Comparison of ENCODE assay signal across 10 cellular contexts in genomic region chr1:205248793-205249601, GRCh38. TPM values are rescaled to one million over a fixed set of nuclear protein-coding genes. Genes with fewer than 3 reads are reported as not detected.
DNase-seq lines count a peak whose midpoint lies in the region; ATAC-seq, FAIRE-seq and TF ChIP-seq lines count a peak whose summit lies in the region.
"Had no signal": no experiment of that assay in that cellular context is flagged by ENCODE, and none has a peak within 500 bp of the region (broad histone marks: within the 10 kb centered on the region; RNA-seq: fewer than 3 reads in every experiment).

No MANE protein-coding gene starts in this region.

- H3K27ac Mint-ChIP-seq in stimulated activated effector memory CD8-positive, alpha-beta T cell treated with anti-CD3 and anti-CD28 coated beads, Interleukin-12 subunit alpha, Interleukin-12 subunit beta, amount 100 ng/mL, for 72 hours = peak overlapping the region; percentile 81
- H3K27ac Mint-ChIP-seq in activated naive CD4-positive, alpha-beta T cell treated with anti-CD3 and anti-CD28 coated beads, Interleukin-2, amount 10 ng/mL, durations not matched to agents 7 days and 5 days = no peak overlapping the region
- H3K27ac Mint-ChIP-seq: activated CD8-positive, alpha-beta memory T cell treated with anti-CD3 and anti-CD28 coated beads, Interleukin-2, amount 10 ng/mL, durations not matched to agents 7 days and 5 days had no signal

- TF ChIP-seq POLR2A in GM12892 (IDR thresholded peaks at IDR 0.05; ENCODE audit: low read depth, low read length) = no peak

- peaks cover 6% of the 10 kb centered on the region for H3K27me3 Mint-ChIP-seq in activated naive CD4-positive, alpha-beta T cell treated with anti-CD3 and anti-CD28 coated beads, Interleukin-2, amount 10 ng/mL, durations not matched to agents 7 days and 5 days

- intact Hi-C loops in ascending aorta (cut with DNase I) = loop anchor here (1.0 kb wide), 1 partner anchor 19 kb away; no protein-coding TSS in a partner anchor

- no peak overlapping the region for H3K4me3 ChIP-seq in KMS-11 (IDR thresholded peaks at IDR 0.05; ENCODE audit: insufficient read depth, low read depth, low read length)
- H3K4me3 ChIP-seq in ascending aorta = no peak overlapping the region

- DNase-seq in ascending aorta (ENCODE audit: low spot score in 2 of 2) (peak; percentile 37 to 82), inferior parietal cortex (ENCODE audit: extremely low spot score) (peak; percentile 68), GM12892 (ENCODE audit: insufficient read length) (no peak), EL (no peak)
- no peak for DNase-seq in stimulated activated effector memory CD8-positive, alpha-beta T cell treated with anti-CD3 and anti-CD28 coated beads, Interleukin-12 subunit alpha, Interleukin-12 subunit beta, amount 100 ng/mL, for 72 hours (ENCODE audit: low spot score in 2 of 2)
- DNase-seq in activated naive CD4-positive, alpha-beta T cell treated with anti-CD3 and anti-CD28 coated beads, Interleukin-2, amount 10 ng/mL, durations not matched to agents 7 days and 5 days = no peak
- DNase-seq: activated CD8-positive, alpha-beta memory T cell treated with anti-CD3 and anti-CD28 coated beads, Interleukin-2, amount 10 ng/mL, durations not matched to agents 7 days and 5 days had no signal

- no peak overlapping the region for H3K4me3 Mint-ChIP-seq in stimulated activated effector memory CD8-positive, alpha-beta T cell treated with anti-CD3 and anti-CD28 coated beads, Interleukin-12 subunit alpha, Interleukin-12 subunit beta, amount 100 ng/mL, for 72 hours
- no peak overlapping the region for H3K4me3 Mint-ChIP-seq in activated naive CD4-positive, alpha-beta T cell treated with anti-CD3 and anti-CD28 coated beads, Interleukin-2, amount 10 ng/mL, durations not matched to agents 7 days and 5 days
- H3K4me3 Mint-ChIP-seq: activated CD8-positive, alpha-beta memory T cell treated with anti-CD3 and anti-CD28 coated beads, Interleukin-2, amount 10 ng/mL, durations not matched to agents 7 days and 5 days had no signal

- H3K27me3 ChIP-seq in KMS-11 (ENCODE audit: insufficient read depth, low read depth) (no peaks in the 10 kb centered on the region), ascending aorta (no peaks in the 10 kb centered on the region)

- no peaks in the 10 kb centered on the region; the same call in 1 of the 2 replicates for H3K79me2 ChIP-seq in KMS-11 (ENCODE audit: insufficient read depth, low read depth)

- peak overlapping the region; percentile 16; the same call in 1 of the 2 replicates for H3K9ac ChIP-seq in KMS-11

- no peaks in the 10 kb centered on the region for H3K36me3 Mint-ChIP-seq in stimulated activated effector memory CD8-positive, alpha-beta T cell treated with anti-CD3 and anti-CD28 coated beads, Interleukin-12 subunit alpha, Interleukin-12 subunit beta, amount 100 ng/mL, for 72 hours
- no peaks in the 10 kb centered on the region for H3K36me3 Mint-ChIP-seq in activated naive CD4-positive, alpha-beta T cell treated with anti-CD3 and anti-CD28 coated beads, Interleukin-2, amount 10 ng/mL, durations not matched to agents 7 days and 5 days
- H3K36me3 Mint-ChIP-seq: activated CD8-positive, alpha-beta memory T cell treated with anti-CD3 and anti-CD28 coated beads, Interleukin-2, amount 10 ng/mL, durations not matched to agents 7 days and 5 days had no signal

- no peak for ATAC-seq in stimulated activated effector memory CD8-positive, alpha-beta T cell treated with anti-CD3 and anti-CD28 coated beads, Interleukin-12 subunit alpha, Interleukin-12 subunit beta, amount 100 ng/mL, for 72 hours
- ATAC-seq in HG03095 (IDR thresholded peaks at IDR 0.05; ENCODE audit: unreplicated experiment) = no peak
- ATAC-seq: activated CD8-positive, alpha-beta memory T cell treated with anti-CD3 and anti-CD28 coated beads, Interleukin-2, amount 10 ng/mL, durations not matched to agents 7 days and 5 days had no signal

- H3K4me1 ChIP-seq in KMS-11 (ENCODE audit: low read depth, poor library complexity, severe bottlenecking) (peaks cover 96% of the 10 kb centered on the region), ascending aorta (peaks cover 25 to 44% of the 10 kb centered on the region in 2 donors)

- no peaks in the 10 kb centered on the region for H3K9me3 ChIP-seq in ascending aorta

- 0 out of 2 replicates have a peak overlapping the region, but pooled peaks have one; percentile 16 for H2AFZ ChIP-seq in KMS-11 (ENCODE audit: low read depth)

- H3K4me1 Mint-ChIP-seq in stimulated activated effector memory CD8-positive, alpha-beta T cell treated with anti-CD3 and anti-CD28 coated beads, Interleukin-12 subunit alpha, Interleukin-12 subunit beta, amount 100 ng/mL, for 72 hours = peaks cover 15% of the 10 kb centered on the region
- peaks cover 16% of the 10 kb centered on the region for H3K4me1 Mint-ChIP-seq in activated naive CD4-positive, alpha-beta T cell treated with anti-CD3 and anti-CD28 coated beads, Interleukin-2, amount 10 ng/mL, durations not matched to agents 7 days and 5 days

- FAIRE-seq in GM12892 (lab: Jason Lieb, UNC) = no peak
- FAIRE-seq: frontal cortex had no signal

- H3K4me2 ChIP-seq in KMS-11 = peak overlapping the region; percentile 86

- no peaks in the 10 kb centered on the region for H4K20me1 ChIP-seq in KMS-11 (ENCODE audit: insufficient read depth)

- no peaks in the 10 kb centered on the region for H3K9me3 Mint-ChIP-seq in stimulated activated effector memory CD8-positive, alpha-beta T cell treated with anti-CD3 and anti-CD28 coated beads, Interleukin-12 subunit alpha, Interleukin-12 subunit beta, amount 100 ng/mL, for 72 hours
- no peaks in the 10 kb centered on the region for H3K9me3 Mint-ChIP-seq in activated naive CD4-positive, alpha-beta T cell treated with anti-CD3 and anti-CD28 coated beads, Interleukin-2, amount 10 ng/mL, durations not matched to agents 7 days and 5 days

- H3K27ac ChIP-seq in KMS-11 (peak overlapping the region; percentile 60; the same call in 1 of the 2 replicates), ascending aorta (peak overlapping the region; percentile 78 to 84)

- no peak for TF ChIP-seq CTCF in KMS-11 (conservative IDR thresholded peaks at IDR 0.05; ENCODE audit: low read depth, low read length)
- TF ChIP-seq CTCF in ascending aorta (IDR thresholded peaks at IDR 0.05) = no peak

- no peaks in the 10 kb centered on the region for H3K36me3 ChIP-seq in KMS-11 (ENCODE audit: insufficient read depth)
- H3K36me3 ChIP-seq in ascending aorta = no peaks in the 10 kb centered on the region

- CTCF ChIA-PET in activated naive CD4-positive, alpha-beta T cell treated with anti-CD3 and anti-CD28 coated beads, Interleukin-2, amount 10 ng/mL, durations not matched to agents 7 days and 5 days (lab: Charles Lee) = interaction anchor here (0.9 to 9.4 kb wide), 5 partner anchors 8 to 260 kb away, joined by 3 to 224 read pairs (median 6); partner anchors contain the start of gene TMCC2

RNA-seq across cellular contexts. Expression of gene TMCC2, which starts 21.3 kb away (rescaled TPM):
- total RNA-seq in ascending aorta = 5.2 TPM
- polyA plus RNA-seq in GM12892 (2012; ENCODE audit: missing spikeins) = 1.1 TPM

RNA-seq across cellular contexts. Expression of gene DSTYK, which starts 37.5 kb away (rescaled TPM):
- total RNA-seq in ascending aorta = 8.1 TPM
- polyA plus RNA-seq in GM12892 (2012; ENCODE audit: missing spikeins) = 2.0 TPM

Comparison
In these comparisons a context has a peak if more than half of its experiments do, and no peak if none do; other contexts are left out.
1. DNase-seq: peak in ascending aorta (2 of 2) and inferior parietal cortex (single experiment); none in stimulated activated effector memory CD8-positive, alpha-beta T cell treated with anti-CD3 and anti-CD28 coated beads, Interleukin-12 subunit alpha, Interleukin-12 subunit beta, amount 100 ng/mL, for 72 hours (0 of 2), GM12892 (single experiment), activated naive CD4-positive, alpha-beta T cell treated with anti-CD3 and anti-CD28 coated beads, Interleukin-2, amount 10 ng/mL, durations not matched to agents 7 days and 5 days (single experiment) and EL (single experiment).